Comparison of ENCODE assay signal across 1 cellular context in the genomic region with DNA sequence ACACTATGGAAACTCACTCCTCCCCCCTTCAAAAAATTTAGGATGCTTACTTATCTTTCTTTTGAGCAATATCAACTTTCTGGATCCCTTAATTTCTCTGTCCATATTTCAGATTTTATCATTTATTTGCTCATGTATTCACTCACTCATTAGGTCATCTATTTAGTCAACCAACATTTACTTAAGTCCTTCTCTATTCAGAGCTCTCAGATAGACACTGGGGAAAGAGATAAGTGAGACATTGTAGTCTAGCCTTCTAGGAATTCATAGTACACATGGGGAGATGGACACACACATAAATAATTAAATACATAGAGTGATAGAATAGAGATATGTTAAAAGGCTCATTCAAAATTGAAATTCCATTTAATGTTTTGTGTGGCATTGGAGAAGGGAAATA.
TF ChIP-seq lines count a peak whose summit lies in the region.

No MANE protein-coding gene starts in this region.

TF ChIP-seq in HepG2, 621 proteins besides CTCF, POLR2A, EP300 and RAD21 (continued from another document):
- TF ChIP-seq, protein P1, sequence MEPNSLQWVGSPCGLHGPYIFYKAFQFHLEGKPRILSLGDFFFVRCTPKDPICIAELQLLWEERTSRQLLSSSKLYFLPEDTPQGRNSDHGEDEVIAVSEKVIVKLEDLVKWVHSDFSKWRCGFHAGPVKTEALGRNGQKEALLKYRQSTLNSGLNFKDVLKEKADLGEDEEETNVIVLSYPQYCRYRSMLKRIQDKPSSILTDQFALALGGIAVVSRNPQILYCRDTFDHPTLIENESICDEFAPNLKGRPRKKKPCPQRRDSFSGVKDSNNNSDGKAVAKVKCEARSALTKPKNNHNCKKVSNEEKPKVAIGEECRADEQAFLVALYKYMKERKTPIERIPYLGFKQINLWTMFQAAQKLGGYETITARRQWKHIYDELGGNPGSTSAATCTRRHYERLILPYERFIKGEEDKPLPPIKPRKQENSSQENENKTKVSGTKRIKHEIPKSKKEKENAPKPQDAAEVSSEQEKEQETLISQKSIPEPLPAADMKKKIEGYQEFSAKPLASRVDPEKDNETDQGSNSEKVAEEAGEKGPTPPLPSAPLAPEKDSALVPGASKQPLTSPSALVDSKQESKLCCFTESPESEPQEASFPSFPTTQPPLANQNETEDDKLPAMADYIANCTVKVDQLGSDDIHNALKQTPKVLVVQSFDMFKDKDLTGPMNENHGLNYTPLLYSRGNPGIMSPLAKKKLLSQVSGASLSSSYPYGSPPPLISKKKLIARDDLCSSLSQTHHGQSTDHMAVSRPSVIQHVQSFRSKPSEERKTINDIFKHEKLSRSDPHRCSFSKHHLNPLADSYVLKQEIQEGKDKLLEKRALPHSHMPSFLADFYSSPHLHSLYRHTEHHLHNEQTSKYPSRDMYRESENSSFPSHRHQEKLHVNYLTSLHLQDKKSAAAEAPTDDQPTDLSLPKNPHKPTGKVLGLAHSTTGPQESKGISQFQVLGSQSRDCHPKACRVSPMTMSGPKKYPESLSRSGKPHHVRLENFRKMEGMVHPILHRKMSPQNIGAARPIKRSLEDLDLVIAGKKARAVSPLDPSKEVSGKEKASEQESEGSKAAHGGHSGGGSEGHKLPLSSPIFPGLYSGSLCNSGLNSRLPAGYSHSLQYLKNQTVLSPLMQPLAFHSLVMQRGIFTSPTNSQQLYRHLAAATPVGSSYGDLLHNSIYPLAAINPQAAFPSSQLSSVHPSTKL (CRISPR knock-in tag; IDR thresholded peaks at IDR 0.05): peak; percentile 11; the same call in 1 of the 2 replicates
- TF ChIP-seq BCL6 (CRISPR knock-in tag; IDR thresholded peaks at IDR 0.05): peak; percentile 96
- no peak for TF ChIP-seq ZNF569 (CRISPR knock-in tag; IDR thresholded peaks at IDR 0.05; ENCODE audit: borderline replicate concordance)
